In genomic region chr12:79407671-79408622, GRCh38 we compare ENCODE assay signal across 9 cellular contexts.
DNase-seq lines count a peak whose midpoint lies in the region; ATAC-seq lines count a peak whose summit lies in the region.
"Had no signal": no experiment of that assay in that cellular context is flagged by ENCODE, and none has a peak within 500 bp of the region (broad histone marks: within the 10 kb centered on the region; RNA-seq: fewer than 3 reads in every experiment).

No MANE protein-coding gene starts in this region.

- H3K4me1 Mint-ChIP-seq in activated T-helper 2 cell treated with anti-CD3 and anti-CD28 coated beads, Interferon-gamma antibody, Interleukin-2, Interleukin-4, amounts not matched to agents 10 μg/mL and 5 μg/mL and 100 μg/mL, durations not matched to agents 14 hours and 24 hours and 36 hours (ENCODE audit: low read depth): no peaks in the 10 kb centered on the region
- H3K4me1 Mint-ChIP-seq: activated naive CD8-positive, alpha-beta T cell treated with anti-CD3 and anti-CD28 coated beads, Interleukin-2, amount 10 ng/mL, durations not matched to agents 7 days and 5 days had no signal

- DNase-seq in GDM1 (lab: John Stamatoyannopoulos, UW): peak; percentile 24
- DNase-seq in RPMI7951 (ENCODE audit: low read depth): peak; percentile 83
- DNase-seq in fibroblast of gingiva (ENCODE audit: low read depth): peak; percentile 90
- peak; percentile 77 for DNase-seq in non-pigmented ciliary epithelial cell (ENCODE audit: low read depth)
- DNase-seq in activated T-helper 2 cell treated with anti-CD3 and anti-CD28 coated beads, Interferon-gamma antibody, Interleukin-2, Interleukin-4, amounts not matched to agents 10 μg/mL and 5 μg/mL and 100 μg/mL, durations not matched to agents 14 hours and 24 hours and 36 hours (ENCODE audit: low spot score): no peak
- DNase-seq in NCI-H187 treated with DMSO at 0.1 percent for 48 hours (lab: John Stamatoyannopoulos, UW): no peak
- DNase-seq: activated naive CD8-positive, alpha-beta T cell treated with anti-CD3 and anti-CD28 coated beads, Interleukin-2, amount 10 ng/mL, durations not matched to agents 7 days and 5 days had no signal

- H3K27ac Mint-ChIP-seq in activated T-helper 2 cell treated with anti-CD3 and anti-CD28 coated beads, Interferon-gamma antibody, Interleukin-2, Interleukin-4, amounts not matched to agents 10 μg/mL and 5 μg/mL and 100 μg/mL, durations not matched to agents 14 hours and 24 hours and 36 hours: no peak overlapping the region
- H3K27ac Mint-ChIP-seq: activated naive CD8-positive, alpha-beta T cell treated with anti-CD3 and anti-CD28 coated beads, Interleukin-2, amount 10 ng/mL, durations not matched to agents 7 days and 5 days had no signal

- peak; percentile 90 for ATAC-seq in GM21367 (IDR thresholded peaks at IDR 0.05; ENCODE audit: unreplicated experiment)
- peak; percentile 89 for ATAC-seq in HG03565 (IDR thresholded peaks at IDR 0.05; ENCODE audit: unreplicated experiment)

- H3K9me3 Mint-ChIP-seq in activated T-helper 2 cell treated with anti-CD3 and anti-CD28 coated beads, Interferon-gamma antibody, Interleukin-2, Interleukin-4, amounts not matched to agents 10 μg/mL and 5 μg/mL and 100 μg/mL, durations not matched to agents 14 hours and 24 hours and 36 hours: no peaks in the 10 kb centered on the region
- H3K9me3 Mint-ChIP-seq: activated naive CD8-positive, alpha-beta T cell treated with anti-CD3 and anti-CD28 coated beads, Interleukin-2, amount 10 ng/mL, durations not matched to agents 7 days and 5 days had no signal

- H3K27me3 Mint-ChIP-seq in activated T-helper 2 cell treated with anti-CD3 and anti-CD28 coated beads, Interferon-gamma antibody, Interleukin-2, Interleukin-4, amounts not matched to agents 10 μg/mL and 5 μg/mL and 100 μg/mL, durations not matched to agents 14 hours and 24 hours and 36 hours (ENCODE audit: low read depth): no peaks in the 10 kb centered on the region
- H3K27me3 Mint-ChIP-seq: activated naive CD8-positive, alpha-beta T cell treated with anti-CD3 and anti-CD28 coated beads, Interleukin-2, amount 10 ng/mL, durations not matched to agents 7 days and 5 days had no signal

- no peak overlapping the region for H3K4me3 Mint-ChIP-seq in activated T-helper 2 cell treated with anti-CD3 and anti-CD28 coated beads, Interferon-gamma antibody, Interleukin-2, Interleukin-4, amounts not matched to agents 10 μg/mL and 5 μg/mL and 100 μg/mL, durations not matched to agents 14 hours and 24 hours and 36 hours (ENCODE audit: low read depth)
- H3K4me3 Mint-ChIP-seq: activated naive CD8-positive, alpha-beta T cell treated with anti-CD3 and anti-CD28 coated beads, Interleukin-2, amount 10 ng/mL, durations not matched to agents 7 days and 5 days had no signal

- intact Hi-C loops in activated T-helper 2 cell treated with anti-CD3 and anti-CD28 coated beads, Interferon-gamma antibody, Interleukin-2, Interleukin-4, amounts not matched to agents 10 μg/mL and 5 μg/mL and 100 μg/mL, durations not matched to agents 14 hours and 24 hours and 36 hours (cut with micrococcal nuclease): no loop called here

- no peaks in the 10 kb centered on the region for H3K36me3 Mint-ChIP-seq in activated T-helper 2 cell treated with anti-CD3 and anti-CD28 coated beads, Interferon-gamma antibody, Interleukin-2, Interleukin-4, amounts not matched to agents 10 μg/mL and 5 μg/mL and 100 μg/mL, durations not matched to agents 14 hours and 24 hours and 36 hours (ENCODE audit: low read depth)
- H3K36me3 Mint-ChIP-seq: activated naive CD8-positive, alpha-beta T cell treated with anti-CD3 and anti-CD28 coated beads, Interleukin-2, amount 10 ng/mL, durations not matched to agents 7 days and 5 days had no signal

Comparison
In these comparisons a context has a peak if more than half of its experiments do, and no peak if none do; other contexts are left out.
1. DNase-seq: peak in GDM1 (single experiment), RPMI7951 (single experiment), fibroblast of gingiva (single experiment) and non-pigmented ciliary epithelial cell (single experiment); none in activated T-helper 2 cell treated with anti-CD3 and anti-CD28 coated beads, Interferon-gamma antibody, Interleukin-2, Interleukin-4, amounts not matched to agents 10 μg/mL and 5 μg/mL and 100 μg/mL, durations not matched to agents 14 hours and 24 hours and 36 hours (single experiment) and NCI-H187 treated with DMSO at 0.1 percent for 48 hours (single experiment).